ENCODE assay signal across 2 cellular contexts in the genomic region with DNA sequence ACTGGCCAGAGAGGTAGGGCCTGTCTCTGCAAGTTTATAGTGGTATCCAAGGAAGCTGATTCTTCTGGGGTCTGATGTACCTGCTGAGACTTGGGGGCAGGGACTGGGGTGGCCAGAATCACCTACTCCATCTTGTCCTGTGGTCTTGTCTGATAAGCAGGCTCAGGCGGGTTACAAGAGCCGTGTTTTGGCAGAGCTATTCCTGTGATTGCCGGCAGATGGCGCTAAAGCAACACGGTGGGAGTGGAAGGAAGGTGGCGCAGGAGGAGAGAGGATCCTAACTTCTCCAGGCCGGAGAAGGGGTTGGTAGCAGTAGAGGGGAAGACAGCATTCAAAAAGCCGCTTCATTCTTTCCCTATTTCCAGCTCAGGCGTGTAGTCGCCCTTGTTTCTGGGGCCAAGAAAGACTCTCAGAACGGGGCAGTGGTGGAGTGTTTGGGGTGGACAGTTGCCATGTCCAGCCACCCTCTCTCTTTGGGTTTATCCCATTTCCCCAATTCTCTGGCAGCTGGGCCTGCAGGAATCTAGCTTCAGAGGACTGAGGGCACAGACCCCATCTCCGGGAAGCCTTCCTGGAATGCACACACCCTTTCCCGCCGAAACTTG.
TF ChIP-seq lines count a peak whose summit lies in the region.

No MANE protein-coding gene starts in this region.

TF ChIP-seq in Ishikawa, 13 proteins besides CTCF, POLR2A, EP300 and RAD21 (continued from another document):
- no peak for TF ChIP-seq EGR1 (IDR thresholded peaks at IDR 0.05)
- no peak for TF ChIP-seq CEBPB (IDR thresholded peaks at IDR 0.05)
- no peak for TF ChIP-seq ZBTB7A (IDR thresholded peaks at IDR 0.05; ENCODE audit: low read depth)
- no peak for TF ChIP-seq YY1 (IDR thresholded peaks at IDR 0.05; ENCODE audit: low read depth)
- TF ChIP-seq NFIC (IDR thresholded peaks at IDR 0.05) = no peak
- no peak for TF ChIP-seq TCF12 (IDR thresholded peaks at IDR 0.05; ENCODE audit: low read depth)
TF ChIP-seq in Ishikawa: peak in this region for 0.

TF ChIP-seq in PFSK-1, 5 proteins besides CTCF, POLR2A, EP300 and RAD21 (continued from another document):
- TF ChIP-seq, protein P1, sequence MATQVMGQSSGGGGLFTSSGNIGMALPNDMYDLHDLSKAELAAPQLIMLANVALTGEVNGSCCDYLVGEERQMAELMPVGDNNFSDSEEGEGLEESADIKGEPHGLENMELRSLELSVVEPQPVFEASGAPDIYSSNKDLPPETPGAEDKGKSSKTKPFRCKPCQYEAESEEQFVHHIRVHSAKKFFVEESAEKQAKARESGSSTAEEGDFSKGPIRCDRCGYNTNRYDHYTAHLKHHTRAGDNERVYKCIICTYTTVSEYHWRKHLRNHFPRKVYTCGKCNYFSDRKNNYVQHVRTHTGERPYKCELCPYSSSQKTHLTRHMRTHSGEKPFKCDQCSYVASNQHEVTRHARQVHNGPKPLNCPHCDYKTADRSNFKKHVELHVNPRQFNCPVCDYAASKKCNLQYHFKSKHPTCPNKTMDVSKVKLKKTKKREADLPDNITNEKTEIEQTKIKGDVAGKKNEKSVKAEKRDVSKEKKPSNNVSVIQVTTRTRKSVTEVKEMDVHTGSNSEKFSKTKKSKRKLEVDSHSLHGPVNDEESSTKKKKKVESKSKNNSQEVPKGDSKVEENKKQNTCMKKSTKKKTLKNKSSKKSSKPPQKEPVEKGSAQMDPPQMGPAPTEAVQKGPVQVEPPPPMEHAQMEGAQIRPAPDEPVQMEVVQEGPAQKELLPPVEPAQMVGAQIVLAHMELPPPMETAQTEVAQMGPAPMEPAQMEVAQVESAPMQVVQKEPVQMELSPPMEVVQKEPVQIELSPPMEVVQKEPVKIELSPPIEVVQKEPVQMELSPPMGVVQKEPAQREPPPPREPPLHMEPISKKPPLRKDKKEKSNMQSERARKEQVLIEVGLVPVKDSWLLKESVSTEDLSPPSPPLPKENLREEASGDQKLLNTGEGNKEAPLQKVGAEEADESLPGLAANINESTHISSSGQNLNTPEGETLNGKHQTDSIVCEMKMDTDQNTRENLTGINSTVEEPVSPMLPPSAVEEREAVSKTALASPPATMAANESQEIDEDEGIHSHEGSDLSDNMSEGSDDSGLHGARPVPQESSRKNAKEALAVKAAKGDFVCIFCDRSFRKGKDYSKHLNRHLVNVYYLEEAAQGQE (IDR thresholded peaks at IDR 0.05; ENCODE audit: insufficient read depth in 1 of 2, low read depth in 2 of 2, low read length in 2 of 2) = no peak
- no peak for TF ChIP-seq SIN3A (IDR thresholded peaks at IDR 0.05; ENCODE audit: borderline replicate concordance, insufficient read depth, low read length)
